In genomic region chr11:46347637-46348311, GRCh38 we compare ENCODE assay signal across 8 cellular contexts. TPM values are rescaled to one million over a fixed set of nuclear protein-coding genes. Genes with fewer than 3 reads are reported as not detected.
DNase-seq lines count a peak whose midpoint lies in the region; ATAC-seq and TF ChIP-seq lines count a peak whose summit lies in the region.

No MANE protein-coding gene starts in this region.

- H3K9me3 ChIP-seq in neural cell (ENCODE audit: low read length): no peaks in the 10 kb centered on the region

- no peaks in the 10 kb centered on the region for H3K27me3 Mint-ChIP-seq in activated T-cell treated with anti-CD3 and anti-CD28 coated beads, Interleukin-2, amount 50 U/mL, for 4 hours (ENCODE audit: low read depth)
- peaks cover 22% of the 10 kb centered on the region for H3K27me3 Mint-ChIP-seq in endothelial cell (ENCODE audit: unreplicated experiment)

- no peak overlapping the region for H2AFZ ChIP-seq in neural cell (ENCODE audit: low read depth, low read length)

- H3K4me2 ChIP-seq in neural cell (ENCODE audit: low read length): peak overlapping the region; percentile 94

- peaks cover 19% of the 10 kb centered on the region for H3K79me2 ChIP-seq in neural cell (replicated peaks; ENCODE audit: insufficient read depth, low read length)

- H3K27me3 ChIP-seq in neural cell (ENCODE audit: insufficient read depth, low read depth, low read length): no peaks in the 10 kb centered on the region

- no peaks in the 10 kb centered on the region for H3K36me3 ChIP-seq in neural cell (ENCODE audit: insufficient read depth, low read length)

- H3K36me3 Mint-ChIP-seq in activated T-cell treated with anti-CD3 and anti-CD28 coated beads, Interleukin-2, amount 50 U/mL, for 4 hours (ENCODE audit: insufficient read depth): no peaks in the 10 kb centered on the region
- peaks cover 7% of the 10 kb centered on the region for H3K36me3 Mint-ChIP-seq in endothelial cell (ENCODE audit: low read depth, unreplicated experiment)

- TF ChIP-seq RAD21 in neural cell (conservative IDR thresholded peaks at IDR 0.05): no peak

- H3K4me1 Mint-ChIP-seq in activated T-cell treated with anti-CD3 and anti-CD28 coated beads, Interleukin-2, amount 50 U/mL, for 4 hours (ENCODE audit: low read depth): peaks cover 82% of the 10 kb centered on the region
- H3K4me1 Mint-ChIP-seq in endothelial cell (ENCODE audit: unreplicated experiment): peaks cover 62% of the 10 kb centered on the region

- H3F3A ChIP-seq in neural cell (ENCODE audit: insufficient read depth, low read length, poor library complexity, severe bottlenecking): no peaks in the 10 kb centered on the region

- H3K9me3 Mint-ChIP-seq in activated T-cell treated with anti-CD3 and anti-CD28 coated beads, Interleukin-2, amount 50 U/mL, for 4 hours: no peaks in the 10 kb centered on the region
- H3K9me3 Mint-ChIP-seq in endothelial cell (ENCODE audit: unreplicated experiment): no peaks in the 10 kb centered on the region

- no peak overlapping the region for H3K27ac ChIP-seq in neural cell (ENCODE audit: low read length)

- peak overlapping the region; percentile 30 for H3K27ac Mint-ChIP-seq in endothelial cell (ENCODE audit: unreplicated experiment)

- H3K4me3 Mint-ChIP-seq in activated T-cell treated with anti-CD3 and anti-CD28 coated beads, Interleukin-2, amount 50 U/mL, for 4 hours: peak overlapping the region; percentile 92
- H3K4me3 Mint-ChIP-seq in endothelial cell (ENCODE audit: unreplicated experiment): peak overlapping the region; percentile 91

- DNase-seq in activated T-cell treated with anti-CD3 and anti-CD28 coated beads, Interleukin-2, amount 50 U/mL, for 4 hours: no peak
- no peak for DNase-seq in activated T-cell treated with anti-CD3 and anti-CD28 coated beads for 4 hours
- no peak for DNase-seq in endothelial cell (ENCODE audit: low spot score)
- DNase-seq in NCI-H146 (lab: John Stamatoyannopoulos, UW): no peak
- DNase-seq in H4 (ENCODE audit: low spot score): no peak

- H3K9ac ChIP-seq in neural cell (ENCODE audit: low read length): peak overlapping the region; percentile 68

- H4K20me1 ChIP-seq in neural cell (ENCODE audit: insufficient read depth): no peaks in the 10 kb centered on the region

- TF ChIP-seq CTCF in endothelial cell (IDR thresholded peaks at IDR 0.05; ENCODE audit: unreplicated experiment): no peak
- TF ChIP-seq CTCF in neural cell (IDR thresholded peaks at IDR 0.05; ENCODE audit: poor library complexity, severe bottlenecking): no peak

- no peaks in the 10 kb centered on the region for H3K9me2 ChIP-seq in neural cell (ENCODE audit: insufficient read depth, low read length)

- peak; percentile 1 for ATAC-seq in activated T-cell treated with anti-CD3 and anti-CD28 coated beads, Interleukin-2, amount 50 U/mL, for 4 hours
- ATAC-seq in SK-N-SH treated with all-trans-retinoic acid at 6 μM for 48 hours (peak; percentile 23), GM21381 (IDR thresholded peaks at IDR 0.05; ENCODE audit: unreplicated experiment) (no peak)

- TF ChIP-seq EP300 in neural cell (conservative IDR thresholded peaks at IDR 0.05; ENCODE audit: poor library complexity, severe bottlenecking): no peak

- H3K4me3 ChIP-seq in neural cell (ENCODE audit: low read length): peak overlapping the region; percentile 91

TF ChIP-seq in SK-N-SH treated with all-trans-retinoic acid at 6 μM for 48 hours, 23 proteins besides CTCF, POLR2A, EP300 and RAD21 (continues in another document):
- TF ChIP-seq PATZ1 (CRISPR knock-in tag; IDR thresholded peaks at IDR 0.05; ENCODE audit: borderline replicate concordance): no peak
- TF ChIP-seq CSDC2 (CRISPR knock-in tag; IDR thresholded peaks at IDR 0.05): no peak
- no peak for TF ChIP-seq BACH2 (CRISPR knock-in tag; IDR thresholded peaks at IDR 0.05; ENCODE audit: borderline replicate concordance)
- TF ChIP-seq ZFP30 (CRISPR knock-in tag; IDR thresholded peaks at IDR 0.05): no peak
- no peak for TF ChIP-seq ZNF8 (CRISPR knock-in tag; IDR thresholded peaks at IDR 0.05)
- no peak for TF ChIP-seq GLIS3 (CRISPR knock-in tag; IDR thresholded peaks at IDR 0.05)
- no peak for TF ChIP-seq ISL1 (CRISPR knock-in tag; IDR thresholded peaks at IDR 0.05)
- TF ChIP-seq ZC3H10 (CRISPR knock-in tag; IDR thresholded peaks at IDR 0.05): no peak
- TF ChIP-seq ZFP3 (CRISPR knock-in tag; IDR thresholded peaks at IDR 0.05): no peak
- TF ChIP-seq TOX (CRISPR knock-in tag; IDR thresholded peaks at IDR 0.05; ENCODE audit: borderline replicate concordance): no peak

TF ChIP-seq in neural cell, 6 proteins besides CTCF, POLR2A, EP300 and RAD21:
- TF ChIP-seq MXI1 (conservative IDR thresholded peaks at IDR 0.05; ENCODE audit: poor library complexity, severe bottlenecking): no peak

RNA-seq across cellular contexts. Expression of gene DGKZ, which starts 0.5 kb away (rescaled TPM):
- 100 to 1,000 TPM; 112 to 122 (median 118) TPM for total RNA-seq in activated T-cell treated with anti-CD3 and anti-CD28 coated beads, Interleukin-2, amount 50 U/mL, for 4 hours
- 127 TPM for total RNA-seq in endothelial cell (ENCODE audit: unreplicated experiment)
- 55.7 and 91.0 TPM in 2 replicates for polyA plus RNA-seq in neural cell
- 62.5 and 66.7 TPM in 2 replicates for polyA minus RNA-seq in neural cell
- 25.3 and 38.9 TPM in 2 replicates for total RNA-seq in H4 (2014; rRNA removed; shearing (Covaris generic))

RNA-seq across cellular contexts. Expression of gene MDK, which starts 33.7 kb away (rescaled TPM):
- 1 to 10 TPM; 2.1 to 3.0 (median 2.9) TPM for total RNA-seq in activated T-cell treated with anti-CD3 and anti-CD28 coated beads, Interleukin-2, amount 50 U/mL, for 4 hours
- total RNA-seq in endothelial cell (ENCODE audit: unreplicated experiment): 553 TPM
- 90.3 and 120 TPM in 2 replicates for polyA plus RNA-seq in neural cell
- 34.3 and 38.1 TPM in 2 replicates for polyA minus RNA-seq in neural cell
- total RNA-seq in H4 (2014; rRNA removed; shearing (Covaris generic)): 563 and 646 TPM in 2 replicates

RNA-seq across cellular contexts. Expression of gene CHRM4, which starts 43.8 kb away (rescaled TPM):
- under 1 TPM; 0.13 to 0.52 (median 0.25) TPM for total RNA-seq in activated T-cell treated with anti-CD3 and anti-CD28 coated beads, Interleukin-2, amount 50 U/mL, for 4 hours
- total RNA-seq in endothelial cell (ENCODE audit: unreplicated experiment): not detected
- polyA plus RNA-seq in neural cell: 8.2 and 11.6 TPM in 2 replicates
- 18.4 and 24.1 TPM in 2 replicates for polyA minus RNA-seq in neural cell
- 0.33 and 0.48 TPM in 2 replicates for total RNA-seq in H4 (2014; rRNA removed; shearing (Covaris generic))

Comparison
In these comparisons a context has a peak if more than half of its experiments do, and no peak if none do; other contexts are left out.
1. RNA of gene MDK, which starts 33.7 kb away (total RNA-seq): 563 to 646 TPM in H4 and 553 TPM in endothelial cell (single experiment); 2.1 to 3.0 TPM in activated T-cell treated with anti-CD3 and anti-CD28 coated beads, Interleukin-2, amount 50 U/mL, for 4 hours; every median in the first group is over 100 times any median in the second.